9 cellular contexts compared by ENCODE assay signal in the genomic region with DNA sequence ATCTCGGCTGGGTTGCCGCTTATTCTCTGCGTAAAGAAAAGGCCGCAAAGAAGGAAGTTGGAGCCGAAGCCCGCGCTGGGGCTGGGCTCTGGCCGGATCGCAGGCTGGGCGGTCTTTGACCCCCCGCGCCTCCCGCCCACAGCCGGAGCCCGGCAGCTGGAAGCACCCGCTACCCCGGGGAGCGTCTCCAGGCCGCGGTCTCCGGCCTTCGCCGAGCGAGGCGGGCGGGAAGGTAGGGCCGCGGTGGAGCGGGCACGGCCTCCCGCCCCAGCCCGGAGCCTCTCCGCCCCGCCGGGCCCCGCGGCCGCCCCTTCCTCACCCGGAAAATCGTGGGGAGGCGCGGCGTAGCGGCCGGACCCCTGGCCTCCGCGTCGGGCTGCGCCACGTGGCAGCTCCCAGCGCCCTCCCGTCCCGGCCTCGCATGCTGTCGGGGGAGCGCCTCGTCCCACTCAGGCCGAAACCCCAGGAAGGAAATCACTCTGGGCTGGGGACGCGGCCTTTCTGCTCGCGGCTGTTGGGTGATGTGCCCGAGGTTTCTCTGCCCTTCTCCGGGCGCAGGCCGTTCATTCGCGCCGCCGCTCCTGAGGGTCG. TPM values are rescaled to one million over a fixed set of nuclear protein-coding genes. Genes with fewer than 3 reads are reported as not detected.
DNase-seq lines count a peak whose midpoint lies in the region; ATAC-seq, FAIRE-seq and TF ChIP-seq lines count a peak whose summit lies in the region.
"Had no signal": no experiment of that assay in that cellular context is flagged by ENCODE, and none has a peak within 500 bp of the region (broad histone marks: within the 10 kb centered on the region; RNA-seq: fewer than 3 reads in every experiment).

No MANE protein-coding gene starts in this region.

- H3K4me3 ChIP-seq in K562: peak overlapping the region; percentile 37; the same call in 1 of the 2 replicates
- peak overlapping the region; percentile 27 for H3K4me3 ChIP-seq in suprapubic skin

- CTCF ChIA-PET in activated naive CD4-positive, alpha-beta T cell treated with anti-CD3 and anti-CD28 coated beads for 36 hours (lab: Charles Lee): no interaction called here
- CTCF ChIA-PET in K562 (lab: Yijun Ruan, JAX; ENCODE audit: low intra/inter-chr PET ratio): no interaction called here

- no TSS peak for BruUV-seq in K562 (replicated peaks; lab: Mats Ljungman, UMichigan)

- no peaks in the 10 kb centered on the region for H3K36me3 Mint-ChIP-seq in activated naive CD4-positive, alpha-beta T cell treated with anti-CD3 and anti-CD28 coated beads for 36 hours (ENCODE audit: low read depth)

- FAIRE-seq in K562 (lab: Jason Lieb, UNC): no peak

- WGBS in K562 (ENCODE audit: insufficient coverage, low coverage, missing lambda C conversion rate): 42% methylated on average over 20 of the region's 71 CpGs
- WGBS in suprapubic skin: 7% methylated on average over 18 of the region's 71 CpGs

- TF ChIP-seq CTCF in K562 (IDR thresholded peaks at IDR 0.05 in 2 of 3, conservative IDR thresholded peaks at IDR 0.05 in 1 of 3; ENCODE audit: insufficient read depth in 2 of 3, low read depth in 1 of 3, low read length in 3 of 3) (no peak), suprapubic skin (IDR thresholded peaks at IDR 0.05) (no peak)

- no peaks in the 10 kb centered on the region for H3K79me2 ChIP-seq in K562 (ENCODE audit: control insufficient read depth, insufficient read depth, low read length)

- ATAC-seq in K562 (no peak; the same call in 2 of the 3 replicates), HG03469 (IDR thresholded peaks at IDR 0.05; ENCODE audit: unreplicated experiment) (no peak), GM21786 (IDR thresholded peaks at IDR 0.05; ENCODE audit: unreplicated experiment) (no peak), GM18870 (IDR thresholded peaks at IDR 0.05; ENCODE audit: unreplicated experiment) (no peak)

- TF ChIP-seq POLR2A in K562 (conservative IDR thresholded peaks at IDR 0.05): no peak
- no peak for TF ChIP-seq POLR2A in suprapubic skin (IDR thresholded peaks at IDR 0.05)

- POLR2A ChIA-PET in K562 (lab: Yijun Ruan, JAX): no interaction called here

- peak overlapping the region; percentile 56 for H3K4me3 Mint-ChIP-seq in activated naive CD4-positive, alpha-beta T cell treated with anti-CD3 and anti-CD28 coated beads for 36 hours
- H3K4me3 Mint-ChIP-seq: T-helper 1 cell treated with Interleukin-12 subunit alpha and Interleukin-12 subunit beta and Interleukin-4 antibody, amounts not matched to agents 30 μg/mL and 1 μg/mL, for 36 hours had no signal

- DNase-seq in activated naive CD4-positive, alpha-beta T cell treated with anti-CD3 and anti-CD28 coated beads for 36 hours: no peak
- DNase-seq in activated naive CD4-positive, alpha-beta T cell treated with Interleukin-2 at 50 U/mL for 16 hours: no peak
- DNase-seq in K562 (ENCODE audit: extremely low read depth in 1 of 4, low spot score in 3 of 4): no peak
- peak; percentile 63 for DNase-seq in left kidney (ENCODE audit: low read depth, low spot score)
- DNase-seq in suprapubic skin (ENCODE audit: low spot score in 2 of 2): no peak

- H3K36me3 ChIP-seq in K562 (ENCODE audit: control insufficient read depth, insufficient read depth, low read length): no peaks in the 10 kb centered on the region
- no peaks in the 10 kb centered on the region for H3K36me3 ChIP-seq in suprapubic skin

- H3K27ac ChIP-seq in K562 (ENCODE audit: extremely low read depth, low read depth, low read length): no peak overlapping the region
- H3K27ac ChIP-seq in suprapubic skin: peak overlapping the region; percentile 14

- peaks cover 33 to 34% of the 10 kb centered on the region in 2 experiments; a peak in 4 of 5 replicates for H3K27me3 ChIP-seq in K562 (ENCODE audit: control insufficient read depth in 2 of 2, insufficient read depth in 2 of 2, low read length in 2 of 2)
- H3K27me3 ChIP-seq in suprapubic skin: peaks cover 100% of the 10 kb centered on the region

- no peak for TF ChIP-seq RAD21 in K562 (CRISPR knock-in tag; conservative IDR thresholded peaks at IDR 0.05 in 1 of 2, IDR thresholded peaks at IDR 0.05 in 1 of 2)

- H2AFZ ChIP-seq in K562 (ENCODE audit: low read depth, low read length): peak overlapping the region; percentile 54

- TF ChIP-seq EP300 in K562 (IDR thresholded peaks at IDR 0.05; ENCODE audit: low read length) (no peak), suprapubic skin (IDR thresholded peaks at IDR 0.05) (no peak)

- no peaks in the 10 kb centered on the region for H3K9me1 ChIP-seq in K562 (ENCODE audit: control insufficient read depth, insufficient read depth, low read length)

- no peak overlapping the region for H3K4me2 ChIP-seq in K562 (ENCODE audit: insufficient read depth, low read length)

- H3K9ac ChIP-seq in K562 (ENCODE audit: insufficient read depth in 1 of 2, low read depth in 2 of 2, low read length in 2 of 2): no peak overlapping the region

- H3K27ac Mint-ChIP-seq in activated naive CD4-positive, alpha-beta T cell treated with anti-CD3 and anti-CD28 coated beads for 36 hours: no peak overlapping the region

- in situ Hi-C loops in K562 (cut with MboI): no loop called here

- intact Hi-C loops in activated naive CD4-positive, alpha-beta T cell treated with anti-CD3 and anti-CD28 coated beads for 36 hours (cut with micrococcal nuclease): loop anchor here (1.0 to 2.0 kb wide), 3 partner anchors 13 to 276 kb away; no protein-coding TSS in a partner anchor
- intact Hi-C loops in K562 (cut with micrococcal nuclease): loop anchor here (5.0 kb wide), 1 partner anchor 219 kb away; no protein-coding TSS in a partner anchor

- H3K27me3 Mint-ChIP-seq in activated naive CD4-positive, alpha-beta T cell treated with anti-CD3 and anti-CD28 coated beads for 36 hours (ENCODE audit: low read depth): peaks cover 76% of the 10 kb centered on the region

- peaks cover 0 to 14% of the 10 kb centered on the region in 2 experiments; a peak in 2 of 5 replicates for H3K4me1 ChIP-seq in K562 (replicated peaks in 1 of 2; ENCODE audit: control insufficient read depth in 2 of 2, insufficient read depth in 2 of 2, low read length in 2 of 2)
- peaks cover 18% of the 10 kb centered on the region for H3K4me1 ChIP-seq in suprapubic skin

- H3K9me3 Mint-ChIP-seq in activated naive CD4-positive, alpha-beta T cell treated with anti-CD3 and anti-CD28 coated beads for 36 hours: no peaks in the 10 kb centered on the region

- H3K9me3 ChIP-seq in K562 (replicated peaks; ENCODE audit: control insufficient read depth, insufficient read depth, low read depth, low read length) (no peaks in the 10 kb centered on the region; the same call in 1 of the 2 replicates), suprapubic skin (no peaks in the 10 kb centered on the region)

- H3K4me1 Mint-ChIP-seq in activated naive CD4-positive, alpha-beta T cell treated with anti-CD3 and anti-CD28 coated beads for 36 hours (ENCODE audit: low read depth): peaks cover 15% of the 10 kb centered on the region

- no peaks in the 10 kb centered on the region; the same call in 1 of the 2 replicates for H4K20me1 ChIP-seq in K562 (replicated peaks; ENCODE audit: control insufficient read depth, insufficient read depth, low read length)

TF ChIP-seq in K562, 482 proteins besides CTCF, POLR2A, EP300 and RAD21 (continues in another document):
- TF ChIP-seq L3MBTL2 (IDR thresholded peaks at IDR 0.05) (no peak), ZKSCAN8 (CRISPR knock-in tag; IDR thresholded peaks at IDR 0.05) (no peak), ZNF695 (CRISPR knock-in tag; IDR thresholded peaks at IDR 0.05) (no peak), GTF2A2 (tag; IDR thresholded peaks at IDR 0.05) (no peak), ESRRA (IDR thresholded peaks at IDR 0.05; ENCODE audit: borderline replicate concordance, low read depth) (no peak), ZNF77 (CRISPR knock-in tag; IDR thresholded peaks at IDR 0.05) (no peak), JUN (IDR thresholded peaks at IDR 0.05; ENCODE audit: borderline replicate concordance, low read depth, low read length) (no peak), JUN (CRISPR knock-in tag; IDR thresholded peaks at IDR 0.05; ENCODE audit: borderline replicate concordance) (no peak)

RNA-seq across cellular contexts. Expression of a gene that starts 11.9 kb away (rescaled TPM):
- under 1 TPM; 0.12 TPM for total RNA-seq in activated naive CD4-positive, alpha-beta T cell treated with anti-CD3 and anti-CD28 coated beads for 36 hours
- total RNA-seq in K562 (2011; cell fraction: chromatin; rRNA removed; ENCODE audit: low replicate concordance): not detected in 2 replicates
- total RNA-seq in K562 (2011; cell fraction: nucleolus; rRNA removed): 0.17 and 0.26 TPM in 2 replicates
- 0.23 and 0.81 TPM in 2 replicates for total RNA-seq in K562 (2011; cell fraction: nucleoplasm; rRNA removed)
- total RNA-seq in K562 (2014; rRNA removed): 0.33 TPM in 1 of 2 replicates, not detected in the other
- total RNA-seq in K562 (2014; rRNA removed; fragmentation: Illumina TruSeq; extraction: Trizol): 0.07 TPM in 1 of 2 replicates, not detected in the other
- total RNA-seq in K562 (2015; rRNA removed; fragmentation: Illumina TruSeq; extraction: Trizol): not detected in 2 replicates
- 0.22 and 0.40 TPM in 2 replicates for total RNA-seq in K562 (2021)
- polyA plus RNA-seq in K562 (2011; rRNA removed): 0.03 TPM in 2 replicates
- 0.04 and 0.06 TPM in 2 replicates for polyA plus RNA-seq in K562 (2011; cell fraction: cytosol; rRNA removed)
- polyA plus RNA-seq in K562 (2011; cell fraction: nucleus; rRNA removed): 0.06 and 0.18 TPM in 2 replicates
- 0.07 and 0.09 TPM in 2 replicates for polyA plus RNA-seq in K562 (2012)
- 0.06 and 0.10 TPM in 2 replicates for polyA plus RNA-seq in K562 (2014; fragmentation: Illumina TruSeq; extraction: Trizol)
- not detected for polyA plus RNA-seq in K562 (2014; fragmentation: Nextera tagmentation; extraction: Ambion mirVana)
- 0.20 TPM in 1 of 2 replicates, not detected in the other for polyA plus RNA-seq in K562 (2014; rRNA removed)
- not detected in 2 replicates for polyA minus RNA-seq in K562 (2011; rRNA and poly(A)+ RNA removed)
- polyA minus RNA-seq in K562 (2011; cell fraction: cytosol; rRNA and poly(A)+ RNA removed): not detected in 2 replicates
- polyA minus RNA-seq in K562 (2011; cell fraction: nucleus; rRNA and poly(A)+ RNA removed): 0.13 TPM in 1 of 2 replicates, not detected in the other
- total RNA-seq in suprapubic skin: under 1 TPM in 3 of 4 donors, not detected in 1; 0.26 to 0.52 (median 0.51) TPM
